In the genomic region with DNA sequence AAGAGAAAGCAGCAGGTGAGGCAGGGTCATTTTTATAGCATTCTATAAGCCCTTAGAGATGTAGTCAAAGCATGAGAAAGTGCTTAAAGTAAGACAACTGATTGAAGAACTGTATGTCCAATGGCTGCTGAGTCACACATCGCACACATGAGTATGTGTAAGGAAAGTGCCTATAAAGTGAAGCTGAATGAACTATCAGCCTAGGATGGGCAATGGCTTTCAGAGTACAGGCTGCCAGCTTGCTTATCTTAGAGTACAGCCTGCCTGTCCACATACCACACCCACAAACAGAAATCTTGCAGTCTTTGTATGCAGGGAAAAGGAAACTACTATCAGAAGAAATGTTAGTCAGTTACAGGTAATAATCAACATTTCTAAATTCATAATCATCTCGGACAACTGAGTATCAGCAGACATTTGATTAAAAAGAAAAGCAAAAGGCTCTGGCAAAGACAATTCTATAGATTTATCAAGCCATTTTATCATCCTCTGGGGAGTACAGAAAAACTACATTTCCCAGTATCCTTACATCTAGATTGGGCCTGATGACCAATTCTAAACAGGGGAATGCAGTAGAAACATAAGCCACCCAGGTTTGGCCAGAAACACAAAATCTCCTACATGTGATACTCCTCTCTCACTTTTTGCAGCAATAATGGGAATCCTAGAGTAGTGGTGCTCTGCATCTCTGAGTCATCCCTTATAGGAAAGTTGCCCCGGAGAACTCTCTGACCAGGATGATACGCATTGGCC, we compare ENCODE assay signal across 21 cellular contexts. TPM values are rescaled to one million over a fixed set of nuclear protein-coding genes. Genes with fewer than 3 reads are reported as not detected.
"Had no signal": no experiment of that assay in that cellular context is flagged by ENCODE, and none has a peak within 500 bp of the region (broad histone marks: within the 10 kb centered on the region; RNA-seq: fewer than 3 reads in every experiment).

No MANE protein-coding gene starts in this region.

- H3K4me2 ChIP-seq: neural progenitor cell had no signal

- DNase-seq: activated CD4-positive, alpha-beta memory T cell treated with anti-CD3 and anti-CD28 coated beads, Interleukin-2, amount 10 ng/mL, durations not matched to agents 7 days and 5 days; activated T-cell treated with anti-CD3 and anti-CD28 coated beads, Interleukin-2, amount 50 U/mL, for 24 hours; cortex of kidney; effector CD8-positive, alpha-beta T cell; gastrocnemius medialis; heart left ventricle; naive B cell; ovary; spleen; stimulated activated CD4-positive, alpha-beta T cell treated with anti-CD3 and anti-CD28 coated beads, Interleukin-1b, Interleukin-23, amount 100 ng/mL, for 48 hours had no signal

- ATAC-seq: gastrocnemius medialis, heart left ventricle, left lobe of liver, sciatic nerve had no signal

- H3K27me3 Mint-ChIP-seq: activated naive CD8-positive, alpha-beta T cell; activated T-cell treated with anti-CD3 and anti-CD28 coated beads, Interleukin-2, amount 50 U/mL, for 24 hours; central memory CD8-positive, alpha-beta T cell; naive B cell had no signal

- H3K9me3 ChIP-seq: gastrocnemius medialis, heart left ventricle, ovary, spleen, thoracic aorta had no signal

- H3K4me1 ChIP-seq: gastrocnemius medialis, heart left ventricle, neural progenitor cell had no signal

- H3K4me3 Mint-ChIP-seq: activated CD4-positive, alpha-beta memory T cell treated with anti-CD3 and anti-CD28 coated beads, Interleukin-2, amount 10 ng/mL, durations not matched to agents 7 days and 5 days; activated naive CD8-positive, alpha-beta T cell; activated T-cell treated with anti-CD3 and anti-CD28 coated beads, Interleukin-2, amount 50 U/mL, for 24 hours; brain; central memory CD8-positive, alpha-beta T cell; naive B cell; neural progenitor cell had no signal

- H3K9ac ChIP-seq: neural progenitor cell had no signal

- H3K4me3 ChIP-seq: gastrocnemius medialis, heart left ventricle, neural progenitor cell, ovary, spleen, thoracic aorta had no signal

- H3K27ac Mint-ChIP-seq: activated CD4-positive, alpha-beta memory T cell treated with anti-CD3 and anti-CD28 coated beads, Interleukin-2, amount 10 ng/mL, durations not matched to agents 7 days and 5 days; activated naive CD8-positive, alpha-beta T cell; activated T-cell treated with anti-CD3 and anti-CD28 coated beads, Interleukin-2, amount 50 U/mL, for 24 hours; brain; naive B cell; neural progenitor cell had no signal

- H3K9me3 Mint-ChIP-seq: activated CD4-positive, alpha-beta memory T cell treated with anti-CD3 and anti-CD28 coated beads, Interleukin-2, amount 10 ng/mL, durations not matched to agents 7 days and 5 days; activated T-cell treated with anti-CD3 and anti-CD28 coated beads, Interleukin-2, amount 50 U/mL, for 24 hours; brain; central memory CD8-positive, alpha-beta T cell; naive B cell; neural progenitor cell had no signal

- H3K36me3 ChIP-seq: gastrocnemius medialis, heart left ventricle, neural progenitor cell, ovary, spleen, thoracic aorta had no signal

- H3K27me3 ChIP-seq: gastrocnemius medialis, heart left ventricle, neural progenitor cell, ovary, spleen had no signal

- H3K27ac ChIP-seq: gastrocnemius medialis, heart left ventricle, neural progenitor cell, ovary, spleen, thoracic aorta, VCaP had no signal

- H2AFZ ChIP-seq: neural progenitor cell had no signal

- H3K36me3 Mint-ChIP-seq: activated naive CD8-positive, alpha-beta T cell; brain; naive B cell; neural progenitor cell had no signal

- FAIRE-seq: islet of Langerhans had no signal

RNA-seq across cellular contexts. Expression of gene TRPV6, which starts 46.9 kb away (rescaled TPM):
- total RNA-seq: activated CD4-positive, alpha-beta memory T cell treated with anti-CD3 and anti-CD28 coated beads, Interleukin-2, amount 10 ng/mL, durations not matched to agents 7 days and 5 days; fibroblast of lung; gastrocnemius medialis; lung microvascular endothelial cell; thoracic aorta had no signal
- polyA plus RNA-seq: fibroblast of lung, heart left ventricle had no signal
